ENCODE assay signal across 8 cellular contexts in the genomic region with DNA sequence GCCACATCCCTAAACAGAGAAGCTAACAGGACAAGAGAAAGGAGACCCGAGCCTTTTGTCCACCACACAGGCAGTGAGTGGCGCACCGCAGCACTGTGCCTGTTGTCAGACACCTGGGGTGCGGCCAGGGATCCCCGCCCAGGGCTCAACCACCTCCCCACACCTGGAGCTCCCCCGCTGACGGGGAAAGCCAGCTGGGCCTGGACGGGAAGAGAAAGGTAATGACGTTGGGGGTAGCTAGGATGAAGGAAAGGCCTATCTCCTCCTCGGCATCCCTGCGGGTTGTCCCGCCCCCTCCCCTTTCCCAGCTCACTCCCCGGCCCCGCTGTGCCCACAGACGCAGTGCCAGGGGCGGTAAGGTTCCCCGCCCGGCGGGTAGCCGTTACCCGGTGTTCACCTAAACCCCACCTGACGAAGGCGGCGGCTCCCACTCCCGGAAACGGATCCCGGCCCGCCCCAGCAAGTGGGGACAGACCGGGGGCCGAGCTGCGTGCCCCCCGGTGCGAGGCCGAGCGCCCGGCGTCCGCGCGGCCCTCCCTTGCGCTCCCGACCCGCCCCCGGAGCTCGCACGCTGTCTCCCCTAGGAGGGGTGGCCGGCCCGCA. TPM values are rescaled to one million over a fixed set of nuclear protein-coding genes. Genes with fewer than 3 reads are reported as not detected.
A peak's percentile ranks its signal among the peaks of the same experiment; 100 is the strongest.
DNase-seq lines count a peak whose midpoint lies in the region; ATAC-seq and TF ChIP-seq lines count a peak whose summit lies in the region.

No MANE protein-coding gene starts in this region.

- peaks cover 31% of the 10 kb centered on the region for H4K20me1 ChIP-seq in Loucy (ENCODE audit: insufficient read depth, low read length, poor library complexity, severe bottlenecking)

- peak; percentile 44 to 69 (median 56) for DNase-seq in CD8-positive, alpha-beta memory T cell
- peak; percentile 66 for DNase-seq in activated CD8-positive, alpha-beta memory T cell treated with anti-CD3 and anti-CD28 coated beads, Interleukin-2, amount 10 ng/mL, durations not matched to agents 7 days and 5 days
- DNase-seq in epithelial cell of proximal tubule (ENCODE audit: low read depth) (no peak), type B pancreatic cell (ENCODE audit: extremely low spot score, unreplicated experiment) (no peak), T1000 (lab: John Stamatoyannopoulos, UW) (no peak)
- DNase-seq in natural killer cell treated with Interleukin-12 subunit alpha and Interleukin-12 subunit beta and Interleukin-15 and Interleukin-18, amount 100 ng/mL, for 72 hours (ENCODE audit: low spot score), result no peak

- H3K27ac ChIP-seq in CD8-positive, alpha-beta memory T cell (ENCODE audit: low read depth, low read length), result peak overlapping the region; percentile 82

- H3K27me3 Mint-ChIP-seq in CD8-positive, alpha-beta memory T cell, result no peaks in the 10 kb centered on the region
- H3K27me3 Mint-ChIP-seq in activated CD8-positive, alpha-beta memory T cell treated with anti-CD3 and anti-CD28 coated beads, Interleukin-2, amount 10 ng/mL, durations not matched to agents 7 days and 5 days, result no peaks in the 10 kb centered on the region
- no peaks in the 10 kb centered on the region for H3K27me3 Mint-ChIP-seq in natural killer cell treated with Interleukin-12 subunit alpha and Interleukin-12 subunit beta and Interleukin-15 and Interleukin-18, amount 100 ng/mL, for 72 hours
- no peaks in the 10 kb centered on the region for H3K27me3 Mint-ChIP-seq in type B pancreatic cell

- H3K27me3 ChIP-seq in CD8-positive, alpha-beta memory T cell (ENCODE audit: insufficient read depth, low read length, poor library complexity, severe bottlenecking), result no peaks in the 10 kb centered on the region
- H3K27me3 ChIP-seq in Loucy (ENCODE audit: insufficient read depth, low read length, poor library complexity, severe bottlenecking), result peaks cover 6% of the 10 kb centered on the region

- H3K4me1 ChIP-seq in CD8-positive, alpha-beta memory T cell (ENCODE audit: insufficient read depth, low read length), result peaks cover 22% of the 10 kb centered on the region
- peaks cover 26% of the 10 kb centered on the region for H3K4me1 ChIP-seq in Loucy (ENCODE audit: insufficient read depth, low read length, poor library complexity, severe bottlenecking)

- peak overlapping the region; percentile 67 for H3K4me3 ChIP-seq in CD8-positive, alpha-beta memory T cell (ENCODE audit: low read length)
- H3K4me3 ChIP-seq in Loucy (ENCODE audit: low read length, poor library complexity, severe bottlenecking), result peak overlapping the region; percentile 94
- peak overlapping the region; percentile 74 for H3K4me3 ChIP-seq in epithelial cell of proximal tubule (ENCODE audit: low read depth, low read length)

- POLR2A ChIA-PET in CD8-positive, alpha-beta memory T cell (lab: Charles Lee), result interaction anchor here (0.6 to 3.1 kb wide), 6 partner anchors 11 to 42 kb away, joined by 3 to 30 read pairs (median 7); a partner anchor contains a TSS

- no peaks in the 10 kb centered on the region for H3K9me2 ChIP-seq in Loucy (replicated peaks; ENCODE audit: low read depth, low read length)

- H3K9ac ChIP-seq in Loucy (ENCODE audit: low read depth, low read length, poor library complexity, severe bottlenecking), result peak overlapping the region; percentile 99

- CTCF ChIA-PET in CD8-positive, alpha-beta memory T cell (lab: Charles Lee), result interaction anchor here (1.1 to 5.3 kb wide), 7 partner anchors 10 to 761 kb away, joined by 3 to 23 read pairs (median 3); a partner anchor contains a TSS
- CTCF ChIA-PET in activated CD8-positive, alpha-beta memory T cell treated with anti-CD3 and anti-CD28 coated beads, Interleukin-2, amount 10 ng/mL, durations not matched to agents 7 days and 5 days (lab: Charles Lee), result interaction anchor here (0.7 to 2.5 kb wide), 12 partner anchors 11 to 205 kb away, joined by 3 to 9 read pairs (median 4); a partner anchor contains a TSS

- H3K4me3 Mint-ChIP-seq in CD8-positive, alpha-beta memory T cell, result peak overlapping the region; percentile 91 to 99 (median 95)
- H3K4me3 Mint-ChIP-seq in activated CD8-positive, alpha-beta memory T cell treated with anti-CD3 and anti-CD28 coated beads, Interleukin-2, amount 10 ng/mL, durations not matched to agents 7 days and 5 days, result peak overlapping the region; percentile 82
- peak overlapping the region; percentile 95 for H3K4me3 Mint-ChIP-seq in natural killer cell treated with Interleukin-12 subunit alpha and Interleukin-12 subunit beta and Interleukin-15 and Interleukin-18, amount 100 ng/mL, for 72 hours
- peak overlapping the region; percentile 90 for H3K4me3 Mint-ChIP-seq in type B pancreatic cell

- ATAC-seq in GM21529 (IDR thresholded peaks at IDR 0.05; ENCODE audit: unreplicated experiment), result peak; percentile 7
- peak; percentile 0 for ATAC-seq in activated CD8-positive, alpha-beta memory T cell treated with anti-CD3 and anti-CD28 coated beads, Interleukin-2, amount 10 ng/mL, durations not matched to agents 7 days and 5 days
- no peak for ATAC-seq in natural killer cell treated with Interleukin-12 subunit alpha and Interleukin-12 subunit beta and Interleukin-15 and Interleukin-18, amount 100 ng/mL, for 72 hours

- peaks cover 61% of the 10 kb centered on the region for H3K79me2 ChIP-seq in Loucy (ENCODE audit: insufficient read depth, low read length)

- peaks cover 37% of the 10 kb centered on the region for H3K36me3 ChIP-seq in CD8-positive, alpha-beta memory T cell (ENCODE audit: insufficient read depth, low read length)
- H3K36me3 ChIP-seq in Loucy (ENCODE audit: insufficient read depth, low read length), result peaks cover 37% of the 10 kb centered on the region

- no peak for TF ChIP-seq CTCF in Loucy (conservative IDR thresholded peaks at IDR 0.05; ENCODE audit: low read length)
- no peak for TF ChIP-seq CTCF in epithelial cell of proximal tubule (conservative IDR thresholded peaks at IDR 0.05; ENCODE audit: low read depth, low read length)
- no peak for TF ChIP-seq CTCF in type B pancreatic cell (conservative IDR thresholded peaks at IDR 0.05)

- peak overlapping the region; percentile 85 to 99 (median 98) for H3K27ac Mint-ChIP-seq in CD8-positive, alpha-beta memory T cell
- peak overlapping the region; percentile 91 for H3K27ac Mint-ChIP-seq in activated CD8-positive, alpha-beta memory T cell treated with anti-CD3 and anti-CD28 coated beads, Interleukin-2, amount 10 ng/mL, durations not matched to agents 7 days and 5 days
- H3K27ac Mint-ChIP-seq in natural killer cell treated with Interleukin-12 subunit alpha and Interleukin-12 subunit beta and Interleukin-15 and Interleukin-18, amount 100 ng/mL, for 72 hours, result peak overlapping the region; percentile 88 to 95
- H3K27ac Mint-ChIP-seq in type B pancreatic cell, result peak overlapping the region; percentile 90

- no peaks in the 10 kb centered on the region for H3F3A ChIP-seq in Loucy (ENCODE audit: low read depth)

- no peaks in the 10 kb centered on the region for H3K9me3 Mint-ChIP-seq in CD8-positive, alpha-beta memory T cell
- no peaks in the 10 kb centered on the region for H3K9me3 Mint-ChIP-seq in activated CD8-positive, alpha-beta memory T cell treated with anti-CD3 and anti-CD28 coated beads, Interleukin-2, amount 10 ng/mL, durations not matched to agents 7 days and 5 days (ENCODE audit: low read depth)
- no peaks in the 10 kb centered on the region for H3K9me3 Mint-ChIP-seq in natural killer cell treated with Interleukin-12 subunit alpha and Interleukin-12 subunit beta and Interleukin-15 and Interleukin-18, amount 100 ng/mL, for 72 hours
- H3K9me3 Mint-ChIP-seq in type B pancreatic cell, result no peaks in the 10 kb centered on the region

- H3K4me1 Mint-ChIP-seq in CD8-positive, alpha-beta memory T cell, result peaks cover 35 to 50% (median 45%) of the 10 kb centered on the region in 3 donors
- peaks cover 40% of the 10 kb centered on the region for H3K4me1 Mint-ChIP-seq in activated CD8-positive, alpha-beta memory T cell treated with anti-CD3 and anti-CD28 coated beads, Interleukin-2, amount 10 ng/mL, durations not matched to agents 7 days and 5 days
- peaks cover 35 to 46% of the 10 kb centered on the region in 2 donors for H3K4me1 Mint-ChIP-seq in natural killer cell treated with Interleukin-12 subunit alpha and Interleukin-12 subunit beta and Interleukin-15 and Interleukin-18, amount 100 ng/mL, for 72 hours (ENCODE audit: low read depth in 2 of 2)
- peaks cover 11% of the 10 kb centered on the region for H3K4me1 Mint-ChIP-seq in type B pancreatic cell (ENCODE audit: unreplicated experiment)

- peaks cover 8 to 57% (median 10%) of the 10 kb centered on the region in 3 donors for H3K36me3 Mint-ChIP-seq in CD8-positive, alpha-beta memory T cell
- peaks cover 26% of the 10 kb centered on the region for H3K36me3 Mint-ChIP-seq in activated CD8-positive, alpha-beta memory T cell treated with anti-CD3 and anti-CD28 coated beads, Interleukin-2, amount 10 ng/mL, durations not matched to agents 7 days and 5 days
- H3K36me3 Mint-ChIP-seq in natural killer cell treated with Interleukin-12 subunit alpha and Interleukin-12 subunit beta and Interleukin-15 and Interleukin-18, amount 100 ng/mL, for 72 hours, result peaks cover 22% of the 10 kb centered on the region
- H3K36me3 Mint-ChIP-seq in type B pancreatic cell, result peaks cover 22% of the 10 kb centered on the region

- peak overlapping the region; percentile 81 for H2AFZ ChIP-seq in Loucy (ENCODE audit: low read length)

- no peaks in the 10 kb centered on the region for H3K9me3 ChIP-seq in CD8-positive, alpha-beta memory T cell (ENCODE audit: low read length)
- H3K9me3 ChIP-seq in Loucy (ENCODE audit: insufficient read depth, low read depth, low read length), result no peaks in the 10 kb centered on the region

- peak overlapping the region; percentile 93 for H3K4me2 ChIP-seq in Loucy (ENCODE audit: low read depth, low read length, poor library complexity, severe bottlenecking)

RNA-seq across cellular contexts. Expression of a gene that starts 0.5 kb away (rescaled TPM):
- 100 to 1,000 TPM; 181 TPM for total RNA-seq in CD8-positive, alpha-beta memory T cell
- 33.4 TPM for polyA plus RNA-seq in CD8-positive, alpha-beta memory T cell
- 100 to 1,000 TPM; 108 to 163 TPM for total RNA-seq in activated CD8-positive, alpha-beta memory T cell treated with anti-CD3 and anti-CD28 coated beads, Interleukin-2, amount 10 ng/mL, durations not matched to agents 7 days and 5 days
- 115 and 135 TPM in 2 replicates for total RNA-seq in epithelial cell of proximal tubule
- 100 to 1,000 TPM; 259 to 333 TPM for total RNA-seq in natural killer cell treated with Interleukin-12 subunit alpha and Interleukin-12 subunit beta and Interleukin-15 and Interleukin-18, amount 100 ng/mL, for 72 hours
- total RNA-seq in type B pancreatic cell (ENCODE audit: low replicate concordance), result 138 and 185 TPM in 2 replicates

RNA-seq across cellular contexts. Expression of a gene that starts 11.1 kb away (rescaled TPM):
- 10 to 100 TPM; 25.3 to 26.0 TPM for total RNA-seq in CD8-positive, alpha-beta memory T cell
- 51.5 TPM for polyA plus RNA-seq in CD8-positive, alpha-beta memory T cell
- 10 to 100 TPM; 30.1 to 31.2 TPM for total RNA-seq in activated CD8-positive, alpha-beta memory T cell treated with anti-CD3 and anti-CD28 coated beads, Interleukin-2, amount 10 ng/mL, durations not matched to agents 7 days and 5 days
- 13.1 and 19.2 TPM in 2 replicates for total RNA-seq in epithelial cell of proximal tubule
- 10 to 100 TPM; 34.7 to 42.0 TPM for total RNA-seq in natural killer cell treated with Interleukin-12 subunit alpha and Interleukin-12 subunit beta and Interleukin-15 and Interleukin-18, amount 100 ng/mL, for 72 hours
- total RNA-seq in type B pancreatic cell (ENCODE audit: low replicate concordance), result 34.8 and 35.8 TPM in 2 replicates

RNA-seq across cellular contexts. Expression of a gene that starts 25.8 kb away (rescaled TPM):
- 10 to 100 TPM; 22.7 to 28.5 TPM for total RNA-seq in CD8-positive, alpha-beta memory T cell
- polyA plus RNA-seq in CD8-positive, alpha-beta memory T cell, result 11.3 TPM
- 10 to 100 TPM; 26.0 to 26.5 TPM for total RNA-seq in activated CD8-positive, alpha-beta memory T cell treated with anti-CD3 and anti-CD28 coated beads, Interleukin-2, amount 10 ng/mL, durations not matched to agents 7 days and 5 days
- 59.2 and 60.0 TPM in 2 replicates for total RNA-seq in epithelial cell of proximal tubule
- 10 to 100 TPM; 20.3 to 32.6 TPM for total RNA-seq in natural killer cell treated with Interleukin-12 subunit alpha and Interleukin-12 subunit beta and Interleukin-15 and Interleukin-18, amount 100 ng/mL, for 72 hours
- 40.5 and 41.4 TPM in 2 replicates for total RNA-seq in type B pancreatic cell (ENCODE audit: low replicate concordance)

RNA-seq across cellular contexts. Expression of a gene that starts 28.2 kb away (rescaled TPM):
- total RNA-seq in CD8-positive, alpha-beta memory T cell, result 10 to 100 TPM; 35.5 to 38.4 TPM
- 21.8 TPM for polyA plus RNA-seq in CD8-positive, alpha-beta memory T cell
- 10 to 100 TPM; 26.6 to 36.7 TPM for total RNA-seq in activated CD8-positive, alpha-beta memory T cell treated with anti-CD3 and anti-CD28 coated beads, Interleukin-2, amount 10 ng/mL, durations not matched to agents 7 days and 5 days
- total RNA-seq in epithelial cell of proximal tubule, result 17.0 and 37.1 TPM in 2 replicates
- 10 to 100 TPM; 18.0 to 53.9 TPM for total RNA-seq in natural killer cell treated with Interleukin-12 subunit alpha and Interleukin-12 subunit beta and Interleukin-15 and Interleukin-18, amount 100 ng/mL, for 72 hours
- total RNA-seq in type B pancreatic cell (ENCODE audit: low replicate concordance), result 25.3 and 38.2 TPM in 2 replicates

RNA-seq across cellular contexts. Expression of a gene that starts 37.9 kb away (rescaled TPM):
- total RNA-seq in CD8-positive, alpha-beta memory T cell, result 100 to 1,000 TPM; 154 TPM
- 125 TPM for polyA plus RNA-seq in CD8-positive, alpha-beta memory T cell
- 10 to 100 TPM; 73.9 to 91.5 TPM for total RNA-seq in activated CD8-positive, alpha-beta memory T cell treated with anti-CD3 and anti-CD28 coated beads, Interleukin-2, amount 10 ng/mL, durations not matched to agents 7 days and 5 days
- total RNA-seq in epithelial cell of proximal tubule (116 and 155 TPM in 2 replicates), type B pancreatic cell (ENCODE audit: low replicate concordance) (60.7 and 73.1 TPM in 2 replicates)
- total RNA-seq in natural killer cell treated with Interleukin-12 subunit alpha and Interleukin-12 subunit beta and Interleukin-15 and Interleukin-18, amount 100 ng/mL, for 72 hours, result 10 to 100 TPM; 76.3 to 82.3 TPM

Comparison
In these comparisons a context has a peak if more than half of its experiments do, and no peak if none do; other contexts are left out.
1. DNase-seq: peak in CD8-positive, alpha-beta memory T cell (5 of 5) and activated CD8-positive, alpha-beta memory T cell treated with anti-CD3 and anti-CD28 coated beads, Interleukin-2, amount 10 ng/mL, durations not matched to agents 7 days and 5 days (single experiment); none in epithelial cell of proximal tubule (single experiment), natural killer cell treated with Interleukin-12 subunit alpha and Interleukin-12 subunit beta and Interleukin-15 and Interleukin-18, amount 100 ng/mL, for 72 hours (single experiment), type B pancreatic cell (single experiment) and T1000 (single experiment).
2. ATAC-seq: peak in GM21529 (single experiment) and activated CD8-positive, alpha-beta memory T cell treated with anti-CD3 and anti-CD28 coated beads, Interleukin-2, amount 10 ng/mL, durations not matched to agents 7 days and 5 days (single experiment); none in natural killer cell treated with Interleukin-12 subunit alpha and Interleukin-12 subunit beta and Interleukin-15 and Interleukin-18, amount 100 ng/mL, for 72 hours (0 of 2).
3. Peak in every context shown above with its lines, with median percentiles within 50 percentile points of each other: H3K4me3 ChIP-seq, H3K27ac Mint-ChIP-seq and H3K4me3 Mint-ChIP-seq.